32 cellular contexts compared by ENCODE assay signal in the genomic region with DNA sequence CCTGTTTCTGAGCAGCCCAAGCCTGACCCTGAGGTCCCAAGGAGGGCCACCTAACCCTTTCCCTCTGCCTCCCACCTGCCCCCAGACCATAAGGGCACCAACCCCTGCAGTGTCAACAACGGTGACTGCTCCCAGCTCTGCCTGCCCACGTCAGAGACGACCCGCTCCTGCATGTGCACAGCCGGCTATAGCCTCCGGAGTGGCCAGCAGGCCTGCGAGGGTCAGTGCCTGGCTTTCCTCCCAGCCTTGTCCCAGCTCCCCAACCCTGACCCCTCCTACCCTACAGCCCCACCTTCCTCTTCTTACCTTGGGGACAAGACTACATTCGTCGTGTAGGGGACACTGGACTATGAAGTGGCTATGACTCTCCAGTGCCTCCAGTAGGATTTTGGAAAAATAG. TPM values are rescaled to one million over a fixed set of nuclear protein-coding genes. Genes with fewer than 3 reads are reported as not detected.
"Had no signal": no experiment of that assay in that cellular context is flagged by ENCODE, and none has a peak within 500 bp of the region (broad histone marks: within the 10 kb centered on the region; RNA-seq: fewer than 3 reads in every experiment).

No MANE protein-coding gene starts in this region.

- H3K9me3 ChIP-seq: heart left ventricle, left lung, lower lobe of right lung, mucosa of descending colon, neutrophil, pancreas, prostate gland, tibial nerve had no signal

- H3K27ac ChIP-seq: brain microvascular endothelial cell, foreskin keratinocyte, heart left ventricle, left lung, lower lobe of right lung, neutrophil, pancreas, prostate gland had no signal

- H3K9me3 Mint-ChIP-seq: activated naive CD4-positive, alpha-beta T cell treated with anti-CD3 and anti-CD28 coated beads for 36 hours; activated naive CD8-positive, alpha-beta T cell treated with anti-CD3 and anti-CD28 coated beads for 36 hours; natural killer cell treated with Interleukin-12 subunit alpha and Interleukin-12 subunit beta and Interleukin-15 and Interleukin-18, amount 100 ng/mL, for 72 hours; T-helper 2 cell treated with Interferon-gamma antibody and Interleukin-4, amounts not matched to agents 5 μg/mL and 100 μg/mL, for 36 hours had no signal

- H3K4me3 ChIP-seq: heart left ventricle, left lung, lower lobe of right lung, mucosa of descending colon, pancreas, prostate gland, tibial nerve had no signal

- H3K4me1 Mint-ChIP-seq: activated naive CD8-positive, alpha-beta T cell treated with anti-CD3 and anti-CD28 coated beads for 36 hours had no signal

- ATAC-seq: foreskin keratinocyte; heart left ventricle; left lung; lower lobe of right lung; mucosa of descending colon; natural killer cell treated with Interleukin-12 subunit alpha and Interleukin-12 subunit beta and Interleukin-15 and Interleukin-18, amount 100 ng/mL, for 72 hours; pancreas had no signal

- H3K27me3 Mint-ChIP-seq: activated naive CD8-positive, alpha-beta T cell treated with anti-CD3 and anti-CD28 coated beads for 36 hours had no signal

- DNase-seq: activated CD4-positive, alpha-beta T cell treated with anti-CD3 and anti-CD28 coated beads for 4 hours; activated CD4-positive, alpha-beta T cell treated with anti-CD3 and anti-CD28 coated beads, Interleukin-2, amount 50 U/mL, for 48 hours; activated CD8-positive, alpha-beta memory T cell treated with anti-CD3 and anti-CD28 coated beads for 24 hours; activated effector memory CD4-positive, alpha-beta T cell treated with anti-CD3 and anti-CD28 coated beads, Interleukin-2, amount 50 U/mL, for 16 hours; activated naive CD4-positive, alpha-beta T cell treated with anti-CD3 and anti-CD28 coated beads for 36 hours; activated naive CD8-positive, alpha-beta T cell treated with anti-CD3 and anti-CD28 coated beads for 36 hours; amniotic stem cell; brain microvascular endothelial cell; cortex of kidney; foreskin keratinocyte; kidney glomerular epithelial cell; left lung; lower lobe of right lung; stimulated activated CD4-positive, alpha-beta T cell treated with anti-CD3 and anti-CD28 coated beads, Interleukin-15, amount 100 ng/mL, for 24 hours; stimulated activated CD4-positive, alpha-beta T cell treated with anti-CD3 and anti-CD28 coated beads, Interleukin-2, amount 100 ng/mL, for 24 hours; stimulated activated naive CD4-positive, alpha-beta T cell; T-helper 1 cell had no signal

- H3K4me3 Mint-ChIP-seq: activated naive CD4-positive, alpha-beta T cell treated with anti-CD3 and anti-CD28 coated beads for 36 hours; activated naive CD8-positive, alpha-beta T cell treated with anti-CD3 and anti-CD28 coated beads for 36 hours; natural killer cell treated with Interleukin-12 subunit alpha and Interleukin-12 subunit beta and Interleukin-15 and Interleukin-18, amount 100 ng/mL, for 72 hours; T-helper 2 cell treated with Interferon-gamma antibody and Interleukin-4, amounts not matched to agents 5 μg/mL and 100 μg/mL, for 36 hours had no signal

- H3K27me3 ChIP-seq: brain microvascular endothelial cell, foreskin keratinocyte, heart left ventricle, left lung, neutrophil, pancreas, tibial nerve had no signal

- H3K4me1 ChIP-seq: heart left ventricle, left lung, lower lobe of right lung, pancreas, prostate gland had no signal

- H3K27ac Mint-ChIP-seq: activated naive CD4-positive, alpha-beta T cell treated with anti-CD3 and anti-CD28 coated beads for 36 hours; activated naive CD8-positive, alpha-beta T cell treated with anti-CD3 and anti-CD28 coated beads for 36 hours; natural killer cell treated with Interleukin-12 subunit alpha and Interleukin-12 subunit beta and Interleukin-15 and Interleukin-18, amount 100 ng/mL, for 72 hours; T-helper 2 cell treated with Interferon-gamma antibody and Interleukin-4, amounts not matched to agents 5 μg/mL and 100 μg/mL, for 36 hours had no signal

- H3K36me3 ChIP-seq: neutrophil, pancreas had no signal

- H3K36me3 Mint-ChIP-seq: activated naive CD8-positive, alpha-beta T cell treated with anti-CD3 and anti-CD28 coated beads for 36 hours; natural killer cell treated with Interleukin-12 subunit alpha and Interleukin-12 subunit beta and Interleukin-15 and Interleukin-18, amount 100 ng/mL, for 72 hours had no signal

RNA-seq across cellular contexts. Expression of gene LRP1-AS, which starts 33.7 kb away (rescaled TPM):
- total RNA-seq: activated naive CD4-positive, alpha-beta T cell treated with anti-CD3 and anti-CD28 coated beads for 36 hours; activated naive CD8-positive, alpha-beta T cell treated with anti-CD3 and anti-CD28 coated beads for 36 hours; astrocyte; cardiac septum; chondrocyte; endothelial cell of umbilical vein; esophagus mucosa; foreskin keratinocyte; heart left ventricle; left lung; lower lobe of right lung; mucosa of descending colon; myocyte; natural killer cell treated with Interleukin-12 subunit alpha and Interleukin-12 subunit beta and Interleukin-15 and Interleukin-18, amount 100 ng/mL, for 72 hours; pancreas; prostate gland; temporal lobe; tibial nerve had no signal
- polyA plus RNA-seq: endothelial cell of umbilical vein, foreskin keratinocyte, heart left ventricle, pancreas had no signal

RNA-seq across cellular contexts. Expression of gene NXPH4, which starts 35.5 kb away (rescaled TPM):
- total RNA-seq: endothelial cell of umbilical vein, lower lobe of right lung had no signal
